Comparison of ENCODE assay signal across 8 cellular contexts in the genomic region with DNA sequence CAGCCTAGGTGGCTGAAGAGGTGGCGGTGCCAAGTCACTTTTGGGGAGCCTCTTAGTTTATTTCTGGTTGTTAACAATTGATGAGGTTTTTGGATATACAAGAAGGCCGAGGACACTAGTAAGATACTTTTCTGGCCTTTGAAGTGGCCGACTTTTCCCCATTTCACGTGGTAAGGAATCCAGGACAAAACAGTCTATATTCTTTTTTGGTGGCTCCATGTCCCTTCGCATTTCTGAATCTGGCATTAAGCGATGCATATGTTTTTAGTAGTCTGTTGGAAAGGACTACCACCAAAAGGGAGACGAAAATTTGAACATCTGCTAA. TPM values are rescaled to one million over a fixed set of nuclear protein-coding genes. Genes with fewer than 3 reads are reported as not detected.
DNase-seq lines count a peak whose midpoint lies in the region; ATAC-seq and TF ChIP-seq lines count a peak whose summit lies in the region.

No MANE protein-coding gene starts in this region.

- POLR2A ChIA-PET in activated CD4-positive, alpha-beta memory T cell treated with anti-CD3 and anti-CD28 coated beads, Interleukin-2, amount 10 ng/mL, durations not matched to agents 7 days and 5 days (lab: Charles Lee) = no interaction called here

- H3K4me3 ChIP-seq in iPS-15b (ENCODE audit: low read depth, low read length) = peak overlapping the region; percentile 69

- DNase-seq in NCI-H1694 treated with DMSO at 0.1 percent for 48 hours (lab: John Stamatoyannopoulos, UW) (peak; percentile 1), NCI-H1694 (lab: John Stamatoyannopoulos, UW) (no peak), GM13976 (ENCODE audit: low spot score) (no peak), GM10266 (ENCODE audit: extremely low spot score) (no peak), COLO668 (lab: John Stamatoyannopoulos, UW; ENCODE audit: unreplicated experiment) (no peak)
- DNase-seq in activated CD4-positive, alpha-beta memory T cell treated with anti-CD3 and anti-CD28 coated beads, Interleukin-2, amount 10 ng/mL, durations not matched to agents 7 days and 5 days = no peak
- no peak for DNase-seq in stimulated activated naive CD8-positive, alpha-beta T cell treated with anti-CD3 and anti-CD28 coated beads, Interleukin-15, amount 100 ng/mL, for 72 hours

- peaks cover 7% of the 10 kb centered on the region for H3K4me1 ChIP-seq in iPS-15b (ENCODE audit: control insufficient read depth, insufficient read depth, low read length)

- peaks cover 7% of the 10 kb centered on the region for H3K36me3 ChIP-seq in iPS-15b (ENCODE audit: control insufficient read depth, insufficient read depth, low read length)

- CTCF ChIA-PET in activated CD4-positive, alpha-beta memory T cell treated with anti-CD3 and anti-CD28 coated beads, Interleukin-2, amount 10 ng/mL, durations not matched to agents 7 days and 5 days (lab: Charles Lee) = no interaction called here

- H3K4me1 Mint-ChIP-seq in activated CD4-positive, alpha-beta memory T cell treated with anti-CD3 and anti-CD28 coated beads, Interleukin-2, amount 10 ng/mL, durations not matched to agents 7 days and 5 days = peaks cover 25% of the 10 kb centered on the region
- peaks cover 27% of the 10 kb centered on the region for H3K4me1 Mint-ChIP-seq in stimulated activated naive CD8-positive, alpha-beta T cell treated with anti-CD3 and anti-CD28 coated beads, Interleukin-15, amount 100 ng/mL, for 72 hours

- ATAC-seq in stimulated activated naive CD8-positive, alpha-beta T cell treated with anti-CD3 and anti-CD28 coated beads, Interleukin-15, amount 100 ng/mL, for 72 hours = no peak

- H3K27ac Mint-ChIP-seq in activated CD4-positive, alpha-beta memory T cell treated with anti-CD3 and anti-CD28 coated beads, Interleukin-2, amount 10 ng/mL, durations not matched to agents 7 days and 5 days = peak overlapping the region; percentile 64
- no peak overlapping the region for H3K27ac Mint-ChIP-seq in stimulated activated naive CD8-positive, alpha-beta T cell treated with anti-CD3 and anti-CD28 coated beads, Interleukin-15, amount 100 ng/mL, for 72 hours

- no peaks in the 10 kb centered on the region for H3K27me3 Mint-ChIP-seq in activated CD4-positive, alpha-beta memory T cell treated with anti-CD3 and anti-CD28 coated beads, Interleukin-2, amount 10 ng/mL, durations not matched to agents 7 days and 5 days
- H3K27me3 Mint-ChIP-seq in stimulated activated naive CD8-positive, alpha-beta T cell treated with anti-CD3 and anti-CD28 coated beads, Interleukin-15, amount 100 ng/mL, for 72 hours = no peaks in the 10 kb centered on the region

- H3K27me3 ChIP-seq in iPS-15b (ENCODE audit: control insufficient read depth, insufficient read depth, low read length) = no peaks in the 10 kb centered on the region

- TF ChIP-seq CTCF in GM13976 (IDR thresholded peaks at IDR 0.05; ENCODE audit: borderline replicate concordance, control extremely low read depth, extremely low read depth, insufficient read depth, missing control alignments) (no peak), GM10266 (IDR thresholded peaks at IDR 0.05; ENCODE audit: control insufficient read depth, insufficient read depth, low read depth, missing control alignments) (no peak)

- H3K9me3 Mint-ChIP-seq in activated CD4-positive, alpha-beta memory T cell treated with anti-CD3 and anti-CD28 coated beads, Interleukin-2, amount 10 ng/mL, durations not matched to agents 7 days and 5 days = no peaks in the 10 kb centered on the region
- no peaks in the 10 kb centered on the region for H3K9me3 Mint-ChIP-seq in stimulated activated naive CD8-positive, alpha-beta T cell treated with anti-CD3 and anti-CD28 coated beads, Interleukin-15, amount 100 ng/mL, for 72 hours

- in situ Hi-C loops in GM13976 (cut with MboI; ENCODE audit: low sequenced_read_pairs, unreplicated experiment) = no loop called here

- H3K9me3 ChIP-seq in iPS-15b (ENCODE audit: control insufficient read depth, insufficient read depth, low read length) = no peaks in the 10 kb centered on the region

- peak overlapping the region; percentile 68 for H3K9ac ChIP-seq in iPS-15b (ENCODE audit: low read depth, low read length)

- H3K4me3 Mint-ChIP-seq in activated CD4-positive, alpha-beta memory T cell treated with anti-CD3 and anti-CD28 coated beads, Interleukin-2, amount 10 ng/mL, durations not matched to agents 7 days and 5 days = peak overlapping the region; percentile 65
- H3K4me3 Mint-ChIP-seq in stimulated activated naive CD8-positive, alpha-beta T cell treated with anti-CD3 and anti-CD28 coated beads, Interleukin-15, amount 100 ng/mL, for 72 hours = peak overlapping the region; percentile 77 to 84

- H3K36me3 Mint-ChIP-seq in activated CD4-positive, alpha-beta memory T cell treated with anti-CD3 and anti-CD28 coated beads, Interleukin-2, amount 10 ng/mL, durations not matched to agents 7 days and 5 days (ENCODE audit: low read depth) = peaks cover 25% of the 10 kb centered on the region

RNA-seq across cellular contexts. Expression of a gene that starts 1.4 kb away (rescaled TPM):
- 10 to 100 TPM; 43.0 to 49.9 TPM for total RNA-seq in activated CD4-positive, alpha-beta memory T cell treated with anti-CD3 and anti-CD28 coated beads, Interleukin-2, amount 10 ng/mL, durations not matched to agents 7 days and 5 days

RNA-seq across cellular contexts. Expression of a gene that starts 10.0 kb away (rescaled TPM):
- under 1 TPM; 0.25 to 0.38 TPM for total RNA-seq in activated CD4-positive, alpha-beta memory T cell treated with anti-CD3 and anti-CD28 coated beads, Interleukin-2, amount 10 ng/mL, durations not matched to agents 7 days and 5 days
